ENCODE assay signal across 1 cellular context in genomic region chr20:50170549-50171220, GRCh38.
TF ChIP-seq lines count a peak whose summit lies in the region.

No MANE protein-coding gene starts in this region.

TF ChIP-seq in WTC11, 78 proteins besides CTCF, POLR2A, EP300 and RAD21 (continued from another document):
- TF ChIP-seq, protein P1, sequence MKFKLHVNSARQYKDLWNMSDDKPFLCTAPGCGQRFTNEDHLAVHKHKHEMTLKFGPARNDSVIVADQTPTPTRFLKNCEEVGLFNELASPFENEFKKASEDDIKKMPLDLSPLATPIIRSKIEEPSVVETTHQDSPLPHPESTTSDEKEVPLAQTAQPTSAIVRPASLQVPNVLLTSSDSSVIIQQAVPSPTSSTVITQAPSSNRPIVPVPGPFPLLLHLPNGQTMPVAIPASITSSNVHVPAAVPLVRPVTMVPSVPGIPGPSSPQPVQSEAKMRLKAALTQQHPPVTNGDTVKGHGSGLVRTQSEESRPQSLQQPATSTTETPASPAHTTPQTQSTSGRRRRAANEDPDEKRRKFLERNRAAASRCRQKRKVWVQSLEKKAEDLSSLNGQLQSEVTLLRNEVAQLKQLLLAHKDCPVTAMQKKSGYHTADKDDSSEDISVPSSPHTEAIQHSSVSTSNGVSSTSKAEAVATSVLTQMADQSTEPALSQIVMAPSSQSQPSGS (CRISPR knock-in tag; IDR thresholded peaks at IDR 0.05; ENCODE audit: borderline replicate concordance, low read depth) = no peak
- TF ChIP-seq AR (CRISPR knock-in tag; IDR thresholded peaks at IDR 0.05) = no peak
- TF ChIP-seq ZNF232 (CRISPR knock-in tag; IDR thresholded peaks at IDR 0.05) = no peak
- TF ChIP-seq NFYB (CRISPR knock-in tag; conservative IDR thresholded peaks at IDR 0.05; ENCODE audit: low read depth) = no peak
- TF ChIP-seq USF2 (CRISPR knock-in tag; IDR thresholded peaks at IDR 0.05) = no peak
- no peak for TF ChIP-seq ZNF671 (CRISPR knock-in tag; IDR thresholded peaks at IDR 0.05)
- no peak for TF ChIP-seq MXD4 (CRISPR knock-in tag; IDR thresholded peaks at IDR 0.05; ENCODE audit: borderline replicate concordance)
- no peak for TF ChIP-seq ZNF219 (CRISPR knock-in tag; IDR thresholded peaks at IDR 0.05; ENCODE audit: borderline replicate concordance)
